21 cellular contexts compared by ENCODE assay signal in genomic region chr9:132199056-132199455, GRCh38. TPM values are rescaled to one million over a fixed set of nuclear protein-coding genes. Genes with fewer than 3 reads are reported as not detected.
"Had no signal": no experiment of that assay in that cellular context is flagged by ENCODE, and none has a peak within 500 bp of the region (broad histone marks: within the 10 kb centered on the region; RNA-seq: fewer than 3 reads in every experiment).

No MANE protein-coding gene starts in this region.

- ATAC-seq: SK-N-SH treated with all-trans-retinoic acid at 6 μM for 48 hours had no signal

- H3K27ac ChIP-seq: RWPE1, SJCRH30 had no signal

- H3K36me3 ChIP-seq: SJCRH30 had no signal

- H3K4me3 ChIP-seq: SJCRH30 had no signal

- DNase-seq: IMR-90, Karpas-422, KG1, MM.1S, NCI-H1092 treated with DMSO at 0.1 percent for 48 hours, NCI-H1436, NCI-H187, NCI-H2029, NCI-H2081 treated with DMSO at 0.1 percent for 48 hours, NCI-H2171, NCI-H226, NCI-H446, NCI-H510A, NCI-H524 treated with DMSO at 0.1 percent for 48 hours, NCI-H69, NCI-H774, SHP77, SJCRH30 had no signal

- H3K4me1 ChIP-seq: SJCRH30 had no signal

- H3K9me3 ChIP-seq: SJCRH30 had no signal

RNA-seq across cellular contexts. Expression of gene NTNG2, which starts 37.2 kb away (rescaled TPM):
- total RNA-seq: HT-29 had no signal
